ENCODE assay signal across 8 cellular contexts in genomic region chr19:18683955-18684641, GRCh38. TPM values are rescaled to one million over a fixed set of nuclear protein-coding genes. Genes with fewer than 3 reads are reported as not detected.
DNase-seq lines count a peak whose midpoint lies in the region; ATAC-seq and TF ChIP-seq lines count a peak whose summit lies in the region.

No MANE protein-coding gene starts in this region.

- DNase-seq in body of pancreas (no peak), mesothelial cell of epicardium (ENCODE audit: low spot score in 2 of 2, unreplicated experiment in 2 of 2) (no peak), Ammon's horn (ENCODE audit: low spot score) (no peak), islet precursor cell (no peak), HEK293T (ENCODE audit: extremely low spot score) (no peak), GM10266 (ENCODE audit: extremely low spot score) (no peak)

- peak overlapping the region; percentile 65 for H3K4me3 Mint-ChIP-seq in mesothelial cell of epicardium

- peaks cover 17% of the 10 kb centered on the region for H3K4me1 ChIP-seq in body of pancreas

- H3K27me3 ChIP-seq in body of pancreas = no peaks in the 10 kb centered on the region

- CTCF ChIA-PET in HEK293T (lab: Yijun Ruan, JAX) = no interaction called here

- intact Hi-C loops in body of pancreas (cut with DNase I) = no loop called here

- H3K36me3 Mint-ChIP-seq in mesothelial cell of epicardium = no peaks in the 10 kb centered on the region

- WGBS in body of pancreas, 2 donors = 6% methylated on average over 13 of the region's 16 CpGs; no CpG with 5 or more reads in 1 of the 2 donors

- H3K9me3 ChIP-seq in body of pancreas = no peaks in the 10 kb centered on the region

- peak overlapping the region in 1 of 4 donors; percentile 56 for H3K27ac ChIP-seq in body of pancreas

- peak; percentile 1 for ATAC-seq in GM19023 (IDR thresholded peaks at IDR 0.05; ENCODE audit: unreplicated experiment)
- ATAC-seq in HG03354 (IDR thresholded peaks at IDR 0.05; ENCODE audit: poor library complexity, severe bottlenecking, unreplicated experiment) = peak; percentile 3
- peak; percentile 8 for ATAC-seq in body of pancreas

- no peak for TF ChIP-seq CTCF in body of pancreas (IDR thresholded peaks at IDR 0.05)
- TF ChIP-seq CTCF in mesothelial cell of epicardium (IDR thresholded peaks at IDR 0.05; ENCODE audit: unreplicated experiment) = no peak
- TF ChIP-seq CTCF in GM10266 (IDR thresholded peaks at IDR 0.05; ENCODE audit: control insufficient read depth, insufficient read depth, low read depth, missing control alignments) = no peak

- no peak for TF ChIP-seq POLR2A in body of pancreas (IDR thresholded peaks at IDR 0.05)

- H3K36me3 ChIP-seq in body of pancreas (replicated peaks in 1 of 2; ENCODE audit: insufficient read depth in 1 of 2, low read depth in 2 of 2) = no peaks in the 10 kb centered on the region

- H3K27ac Mint-ChIP-seq in mesothelial cell of epicardium = no peak overlapping the region

- no peaks in the 10 kb centered on the region for H3K27me3 Mint-ChIP-seq in mesothelial cell of epicardium (ENCODE audit: low read depth)

- H3K4me1 Mint-ChIP-seq in mesothelial cell of epicardium = peaks cover 13% of the 10 kb centered on the region

- POLR2A ChIA-PET in HEK293T (lab: Yijun Ruan, JAX) = interaction anchor here (1.2 kb wide), 1 partner anchor 148 kb away, joined by 4 read pairs; the partner anchor contains the start of gene UPF1

- no peaks in the 10 kb centered on the region for H3K9me3 Mint-ChIP-seq in mesothelial cell of epicardium

- H3K4me3 ChIP-seq in body of pancreas = peak overlapping the region in 1 of 2 donors; percentile 32

TF ChIP-seq in HEK293T, 16 proteins besides CTCF, POLR2A, EP300 and RAD21:
- no peak for TF ChIP-seq CTBP1 (IDR thresholded peaks at IDR 0.05; ENCODE audit: borderline replicate concordance)
- no peak for TF ChIP-seq HDGF (IDR thresholded peaks at IDR 0.05; ENCODE audit: borderline replicate concordance)
- no peak for TF ChIP-seq SP1 (IDR thresholded peaks at IDR 0.05)
- TF ChIP-seq SUZ12 (IDR thresholded peaks at IDR 0.05) = no peak
- TF ChIP-seq LEF1 (IDR thresholded peaks at IDR 0.05; ENCODE audit: borderline replicate concordance) = no peak
- TF ChIP-seq FOXM1 (IDR thresholded peaks at IDR 0.05; ENCODE audit: borderline replicate concordance) = no peak
- TF ChIP-seq NFRKB (IDR thresholded peaks at IDR 0.05) = no peak
- no peak for TF ChIP-seq TARDBP (IDR thresholded peaks at IDR 0.05)
- no peak for TF ChIP-seq FOXK2 (IDR thresholded peaks at IDR 0.05)
- no peak for TF ChIP-seq ZNF384 (IDR thresholded peaks at IDR 0.05)
- no peak for TF ChIP-seq PKNOX1 (IDR thresholded peaks at IDR 0.05)
- no peak for TF ChIP-seq ARNT (IDR thresholded peaks at IDR 0.05)
- TF ChIP-seq FOXA1 (IDR thresholded peaks at IDR 0.05) = no peak
- TF ChIP-seq BHLHE40 (IDR thresholded peaks at IDR 0.05; ENCODE audit: borderline replicate concordance) = no peak

RNA-seq across cellular contexts. Expression of gene CRTC1, which starts 0.6 kb away (rescaled TPM):
- total RNA-seq in body of pancreas = 1 to 10 TPM; 4.9 to 6.5 TPM
- total RNA-seq in mesothelial cell of epicardium = 29.5 to 31.9 TPM (median 29.5 TPM) in 3 replicates

RNA-seq across cellular contexts. Expression of gene KLHL26, which starts 47.3 kb away (rescaled TPM):
- 1 to 10 TPM; 3.6 to 8.9 TPM for total RNA-seq in body of pancreas
- total RNA-seq in mesothelial cell of epicardium = 12.0 to 13.2 TPM (median 12.6 TPM) in 3 replicates
